ENCODE assay signal across 23 cellular contexts in the genomic region with DNA sequence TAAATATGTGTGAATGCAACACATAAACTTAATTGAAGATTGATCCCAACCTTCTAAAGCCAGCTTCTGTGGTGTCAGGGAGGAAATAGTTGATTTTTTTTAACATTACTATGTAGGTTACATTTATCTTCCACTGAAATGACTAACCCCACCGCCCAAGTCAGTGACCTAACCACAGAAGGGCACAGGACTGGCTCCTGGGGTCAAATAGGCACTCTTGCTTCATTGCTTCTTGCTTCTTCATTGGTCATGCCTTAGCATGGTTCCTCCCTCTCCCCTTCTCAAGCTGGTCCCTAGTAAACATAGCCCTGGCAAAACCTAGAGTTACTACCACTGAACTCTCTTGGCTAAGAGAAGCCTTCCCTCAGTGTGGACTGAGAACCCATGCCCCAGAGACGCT. TPM values are rescaled to one million over a fixed set of nuclear protein-coding genes. Genes with fewer than 3 reads are reported as not detected.
DNase-seq lines count a peak whose midpoint lies in the region; ATAC-seq, FAIRE-seq and TF ChIP-seq lines count a peak whose summit lies in the region.
"Had no signal": no experiment of that assay in that cellular context is flagged by ENCODE, and none has a peak within 500 bp of the region (broad histone marks: within the 10 kb centered on the region; RNA-seq: fewer than 3 reads in every experiment).

No MANE protein-coding gene starts in this region.

- no peak for TF ChIP-seq EP300 in H1 (IDR thresholded peaks at IDR 0.05; ENCODE audit: borderline replicate concordance in 1 of 2, low read depth in 2 of 2, low read length in 2 of 2)

- H3K27me3 ChIP-seq in H1 (replicated peaks in 1 of 4; ENCODE audit: control insufficient read depth in 3 of 4, extremely low read depth in 1 of 4, insufficient read depth in 3 of 4, low read length in 3 of 4): no peaks in the 10 kb centered on the region
- H3K27me3 ChIP-seq: BLaER1 treated with 17β-estradiol and CSF1 and Interleukin-3, amounts not matched to agents 10 nM and 100 nM had no signal

- H3K79me2 ChIP-seq in H1 (ENCODE audit: control insufficient read depth in 1 of 2, insufficient read depth in 2 of 2, low read length in 2 of 2): no peaks in the 10 kb centered on the region

- H4K8ac ChIP-seq in H1 (ENCODE audit: extremely low read depth, insufficient read depth, low read length): no peak overlapping the region

- no peak overlapping the region for H2BK5ac ChIP-seq in H1 (ENCODE audit: low read depth, low read length)

- no peaks in the 10 kb centered on the region for H3K4me1 Mint-ChIP-seq in activated CD4-positive, alpha-beta memory T cell treated with anti-CD3 and anti-CD28 coated beads for 36 hours (ENCODE audit: low read depth)
- no peaks in the 10 kb centered on the region for H3K4me1 Mint-ChIP-seq in activated CD4-positive, alpha-beta memory T cell treated with anti-CD3 and anti-CD28 coated beads, Interleukin-2, amount 10 ng/mL, durations not matched to agents 7 days and 5 days
- no peaks in the 10 kb centered on the region for H3K4me1 Mint-ChIP-seq in stimulated activated naive CD8-positive, alpha-beta T cell treated with anti-CD3 and anti-CD28 coated beads, Interleukin-15, amount 100 ng/mL, for 72 hours
- H3K4me1 Mint-ChIP-seq: B cell had no signal

- H3K23me2 ChIP-seq in H1 (ENCODE audit: low read depth, low read length): no peaks in the 10 kb centered on the region

- H2BK15ac ChIP-seq in H1 (ENCODE audit: low read length): no peak overlapping the region

- H3K4me2 ChIP-seq in H1 (ENCODE audit: insufficient read depth in 1 of 2, low read depth in 2 of 2, low read length in 2 of 2): no peak overlapping the region
- H3K4me2 ChIP-seq: BLaER1 treated with 17β-estradiol and CSF1 and Interleukin-3, amounts not matched to agents 10 nM and 100 nM had no signal

- H3K9me3 Mint-ChIP-seq in activated CD4-positive, alpha-beta memory T cell treated with anti-CD3 and anti-CD28 coated beads for 36 hours: no peaks in the 10 kb centered on the region
- H3K9me3 Mint-ChIP-seq in activated CD4-positive, alpha-beta memory T cell treated with anti-CD3 and anti-CD28 coated beads, Interleukin-2, amount 10 ng/mL, durations not matched to agents 7 days and 5 days: no peaks in the 10 kb centered on the region
- no peaks in the 10 kb centered on the region for H3K9me3 Mint-ChIP-seq in stimulated activated naive CD8-positive, alpha-beta T cell treated with anti-CD3 and anti-CD28 coated beads, Interleukin-15, amount 100 ng/mL, for 72 hours
- H3K9me3 Mint-ChIP-seq: CD4-positive, CD25-positive, alpha-beta regulatory T cell; CD8-positive, alpha-beta memory T cell had no signal

- POLR2A ChIA-PET in activated CD4-positive, alpha-beta memory T cell treated with anti-CD3 and anti-CD28 coated beads for 36 hours (lab: Charles Lee): no interaction called here
- POLR2A ChIA-PET in activated CD4-positive, alpha-beta memory T cell treated with anti-CD3 and anti-CD28 coated beads, Interleukin-2, amount 10 ng/mL, durations not matched to agents 7 days and 5 days (lab: Charles Lee): no interaction called here
- POLR2A ChIA-PET in H1 (lab: Charles Lee; ENCODE audit: partially characterized antibody): interaction anchor here (0.8 to 1.2 kb wide), 2 partner anchors 11 to 12 kb away, joined by 3 to 5 read pairs; no protein-coding TSS in a partner anchor

- no peak overlapping the region for H2AK5ac ChIP-seq in H1 (ENCODE audit: low read depth, low read length)

- H3K9me3 ChIP-seq in H1 (ENCODE audit: insufficient read depth in 2 of 2, low read depth in 1 of 2, low read length in 1 of 2): no peaks in the 10 kb centered on the region
- H3K9me3 ChIP-seq: BLaER1 treated with 17β-estradiol and CSF1 and Interleukin-3, amounts not matched to agents 10 nM and 100 nM had no signal

- TF ChIP-seq CTCF in H1 (IDR thresholded peaks at IDR 0.05; ENCODE audit: control extremely low read depth in 1 of 3, insufficient read depth in 1 of 3, low read depth in 1 of 3, low read length in 3 of 3): no peak

- no peak overlapping the region for H3K14ac ChIP-seq in H1 (ENCODE audit: insufficient read length)

- no peak overlapping the region for H3K4me3 ChIP-seq in H1 (ENCODE audit: extremely low read depth in 1 of 4, insufficient read depth in 2 of 4, low read depth in 3 of 4, low read length in 4 of 4)
- H3K4me3 ChIP-seq: BLaER1 treated with 17β-estradiol and CSF1 and Interleukin-3, amounts not matched to agents 10 nM and 100 nM; GM23248 had no signal

- peak; percentile 43 for ATAC-seq in stimulated activated naive CD8-positive, alpha-beta T cell treated with anti-CD3 and anti-CD28 coated beads, Interleukin-15, Interleukin-2, amounts not matched to agents 100 U/mL and 50 U/mL, for 24 hours
- no peak for ATAC-seq in stimulated activated naive CD8-positive, alpha-beta T cell treated with anti-CD3 and anti-CD28 coated beads, Interleukin-15, amount 100 ng/mL, for 72 hours

- no peaks in the 10 kb centered on the region for H3K36me3 ChIP-seq in H1 (ENCODE audit: control insufficient read depth in 2 of 4, insufficient read depth in 4 of 4, low read length in 3 of 4)

- 0 out of 2 replicates have a peak overlapping the region, but pooled peaks have one; percentile 11 for H2AFZ ChIP-seq in H1 (ENCODE audit: low read length)
- H2AFZ ChIP-seq: GM23248 had no signal

- H4K5ac ChIP-seq in H1 (ENCODE audit: insufficient read length, low read depth, low read length): no peak overlapping the region

- H2BK120ac ChIP-seq in H1 (replicated peaks; ENCODE audit: low read depth, low read length): no peak overlapping the region

- H2BK12ac ChIP-seq in H1 (ENCODE audit: low read depth, low read length): no peak overlapping the region

- no peaks in the 10 kb centered on the region for H3K36me3 Mint-ChIP-seq in activated CD4-positive, alpha-beta memory T cell treated with anti-CD3 and anti-CD28 coated beads for 36 hours
- no peaks in the 10 kb centered on the region for H3K36me3 Mint-ChIP-seq in activated CD4-positive, alpha-beta memory T cell treated with anti-CD3 and anti-CD28 coated beads, Interleukin-2, amount 10 ng/mL, durations not matched to agents 7 days and 5 days (ENCODE audit: low read depth)

- DNase-seq in activated CD4-positive, alpha-beta memory T cell treated with anti-CD3 and anti-CD28 coated beads for 36 hours: peak; percentile 16
- no peak for DNase-seq in activated CD4-positive, alpha-beta memory T cell treated with anti-CD3 and anti-CD28 coated beads, Interleukin-2, amount 10 ng/mL, durations not matched to agents 7 days and 5 days
- DNase-seq in stimulated activated naive CD8-positive, alpha-beta T cell treated with anti-CD3 and anti-CD28 coated beads, Interleukin-15, Interleukin-2, amounts not matched to agents 100 U/mL and 50 U/mL, for 24 hours: no peak
- no peak for DNase-seq in stimulated activated naive CD8-positive, alpha-beta T cell treated with anti-CD3 and anti-CD28 coated beads, Interleukin-15, amount 100 ng/mL, for 72 hours
- DNase-seq in H1 (ENCODE audit: low read depth in 1 of 2, low spot score in 2 of 2) (no peak), GF-D8 (lab: John Stamatoyannopoulos, UW) (no peak), RPMI8226 (no peak)
- DNase-seq: CD4-positive, CD25-positive, alpha-beta regulatory T cell; CD8-positive, alpha-beta memory T cell; COR-L47; DMS 273 treated with DMSO at 0.1 percent for 48 hours; DMS53; DND-41; EL; GM23248; HCEC 1CT; IMR-90 had no signal

- H4K20me1 ChIP-seq in H1 (replicated peaks in 1 of 2; ENCODE audit: control insufficient read depth in 1 of 2, insufficient read depth in 2 of 2, low read length in 2 of 2): no peaks in the 10 kb centered on the region
- H4K20me1 ChIP-seq: BLaER1 treated with 17β-estradiol and CSF1 and Interleukin-3, amounts not matched to agents 10 nM and 100 nM had no signal

- no peak overlapping the region for H3K56ac ChIP-seq in H1 (replicated peaks; ENCODE audit: insufficient read length, low read depth, low read length)

- no peak for TF ChIP-seq POLR2A in H1 (IDR thresholded peaks at IDR 0.05; ENCODE audit: control extremely low read depth in 1 of 2, low read depth in 2 of 2, low read length in 2 of 2)

- H4K91ac ChIP-seq in H1 (replicated peaks; ENCODE audit: insufficient read length, low read length): no peak overlapping the region

- no peak overlapping the region for H3K18ac ChIP-seq in H1 (ENCODE audit: extremely low read depth, low read length)

- no peak overlapping the region for H3K23ac ChIP-seq in H1 (ENCODE audit: insufficient read length)

- no peak for TF ChIP-seq RAD21 in H1 (IDR thresholded peaks at IDR 0.05 in 1 of 2, conservative IDR thresholded peaks at IDR 0.05 in 1 of 2; ENCODE audit: low read depth in 2 of 2, low read length in 2 of 2)

- H3K4ac ChIP-seq in H1 (replicated peaks; ENCODE audit: insufficient read length, low read depth, low read length): no peak overlapping the region

- no peaks in the 10 kb centered on the region for H3K4me1 ChIP-seq in H1 (replicated peaks in 1 of 4; ENCODE audit: control insufficient read depth in 3 of 4, insufficient read depth in 4 of 4, low read length in 3 of 4)

- FAIRE-seq in H1 (lab: Jason Lieb, UNC): no peak
- FAIRE-seq: GM12891, GM18507, H54 had no signal

- H3K27me3 Mint-ChIP-seq in activated CD4-positive, alpha-beta memory T cell treated with anti-CD3 and anti-CD28 coated beads for 36 hours: peaks cover 9% of the 10 kb centered on the region
- peaks cover 23% of the 10 kb centered on the region for H3K27me3 Mint-ChIP-seq in activated CD4-positive, alpha-beta memory T cell treated with anti-CD3 and anti-CD28 coated beads, Interleukin-2, amount 10 ng/mL, durations not matched to agents 7 days and 5 days
- no peaks in the 10 kb centered on the region for H3K27me3 Mint-ChIP-seq in stimulated activated naive CD8-positive, alpha-beta T cell treated with anti-CD3 and anti-CD28 coated beads, Interleukin-15, amount 100 ng/mL, for 72 hours

- CTCF ChIA-PET in activated CD4-positive, alpha-beta memory T cell treated with anti-CD3 and anti-CD28 coated beads for 36 hours (lab: Charles Lee): interaction anchor here (0.7 to 3.2 kb wide), 3 partner anchors 13 to 130 kb away, joined by 4 to 13 read pairs (median 5); no protein-coding TSS in a partner anchor
- CTCF ChIA-PET in activated CD4-positive, alpha-beta memory T cell treated with anti-CD3 and anti-CD28 coated beads, Interleukin-2, amount 10 ng/mL, durations not matched to agents 7 days and 5 days (lab: Charles Lee): no interaction called here
- CTCF ChIA-PET in H1 (lab: Charles Lee; ENCODE audit: partially characterized antibody): interaction anchor here (0.6 to 3.4 kb wide), 4 partner anchors 9 to 133 kb away, joined by 3 to 17 read pairs (median 4); no protein-coding TSS in a partner anchor

- no peak overlapping the region for H3K4me3 Mint-ChIP-seq in activated CD4-positive, alpha-beta memory T cell treated with anti-CD3 and anti-CD28 coated beads for 36 hours
- no peak overlapping the region for H3K4me3 Mint-ChIP-seq in activated CD4-positive, alpha-beta memory T cell treated with anti-CD3 and anti-CD28 coated beads, Interleukin-2, amount 10 ng/mL, durations not matched to agents 7 days and 5 days
- H3K4me3 Mint-ChIP-seq in stimulated activated naive CD8-positive, alpha-beta T cell treated with anti-CD3 and anti-CD28 coated beads, Interleukin-15, amount 100 ng/mL, for 72 hours: no peak overlapping the region
- H3K4me3 Mint-ChIP-seq: B cell; CD4-positive, CD25-positive, alpha-beta regulatory T cell; CD8-positive, alpha-beta memory T cell had no signal

- no peak overlapping the region for H3K27ac ChIP-seq in H1 (ENCODE audit: low read depth, low read length)
- H3K27ac ChIP-seq: BLaER1 treated with 17β-estradiol and CSF1 and Interleukin-3, amounts not matched to agents 10 nM and 100 nM; GM23248; HL-60 had no signal

- no peaks in the 10 kb centered on the region for H3K79me1 ChIP-seq in H1 (ENCODE audit: low read depth, low read length)

- WGBS in H1 (ENCODE audit: extremely low coverage in 1 of 2, insufficient coverage in 1 of 2, insufficient read length in 1 of 2, insufficient replicate concordance in 2 of 2, low coverage in 1 of 2, low lambda C conversion rate in 2 of 2, missing lambda C conversion rate in 1 of 2), 2 experiments: 90% methylated on average over 2 of the region's 2 CpGs; no CpG with 5 or more reads in 1 of the 2 experiments

- no peak overlapping the region for H3K9ac ChIP-seq in H1 (replicated peaks in 1 of 4; ENCODE audit: extremely low read depth in 1 of 4, low read depth in 3 of 4, low read length in 3 of 4)
- H3K9ac ChIP-seq: BLaER1 treated with 17β-estradiol and CSF1 and Interleukin-3, amounts not matched to agents 10 nM and 100 nM; GM23248 had no signal

- H2BK20ac ChIP-seq in H1 (ENCODE audit: low read length): no peak overlapping the region

- intact Hi-C loops in activated CD4-positive, alpha-beta memory T cell treated with anti-CD3 and anti-CD28 coated beads for 36 hours (cut with micrococcal nuclease): no loop called here

- H3K27ac Mint-ChIP-seq in activated CD4-positive, alpha-beta memory T cell treated with anti-CD3 and anti-CD28 coated beads for 36 hours: no peak overlapping the region
- no peak overlapping the region for H3K27ac Mint-ChIP-seq in activated CD4-positive, alpha-beta memory T cell treated with anti-CD3 and anti-CD28 coated beads, Interleukin-2, amount 10 ng/mL, durations not matched to agents 7 days and 5 days
- H3K27ac Mint-ChIP-seq in stimulated activated naive CD8-positive, alpha-beta T cell treated with anti-CD3 and anti-CD28 coated beads, Interleukin-15, amount 100 ng/mL, for 72 hours: no peak overlapping the region
- H3K27ac Mint-ChIP-seq: B cell; CD4-positive, CD25-positive, alpha-beta regulatory T cell; CD8-positive, alpha-beta memory T cell had no signal

RNA-seq across cellular contexts. Expression of a gene that starts 12.3 kb away (rescaled TPM):
- total RNA-seq in activated CD4-positive, alpha-beta memory T cell treated with anti-CD3 and anti-CD28 coated beads for 36 hours: 10 to 100 TPM; 48.6 to 51.0 TPM
- 10 to 100 TPM; 39.2 to 41.9 TPM for total RNA-seq in activated CD4-positive, alpha-beta memory T cell treated with anti-CD3 and anti-CD28 coated beads, Interleukin-2, amount 10 ng/mL, durations not matched to agents 7 days and 5 days
- total RNA-seq in H1 (2021; fragmentation: NEBNext Ultra II Directional; extraction: Animal tissue kit (Norgen Biotek cat#: 25700)): 111 and 115 TPM in 2 replicates
- polyA plus RNA-seq in H1 (2011; rRNA removed): 42.4 and 42.5 TPM in 2 replicates
- 34.9 TPM for polyA plus RNA-seq in H1 (2011; cell fraction: cytosol; rRNA removed)
- polyA plus RNA-seq in H1 (2011; cell fraction: nucleus; rRNA removed): 32.6 TPM
- polyA plus RNA-seq in H1 (2012, experiment 1 of 2): 89.6 to 114 TPM (median 91.8 TPM) in 4 replicates
- 124 TPM for polyA plus RNA-seq in H1 (2012, experiment 2 of 2)
- 114 TPM for polyA plus RNA-seq in H1 (2013, experiment 1 of 2)
- polyA plus RNA-seq in H1 (2013, experiment 2 of 2): 109 TPM
- polyA minus RNA-seq in H1 (2011; rRNA and poly(A)+ RNA removed): 6.8 and 7.0 TPM in 2 replicates
- polyA minus RNA-seq in H1 (2011; cell fraction: cytosol; rRNA and poly(A)+ RNA removed): 25.8 TPM
- 28.0 TPM for polyA minus RNA-seq in H1 (2011; cell fraction: nucleus; rRNA and poly(A)+ RNA removed)
